ENCODE assay signal across 10 cellular contexts in the genomic region with DNA sequence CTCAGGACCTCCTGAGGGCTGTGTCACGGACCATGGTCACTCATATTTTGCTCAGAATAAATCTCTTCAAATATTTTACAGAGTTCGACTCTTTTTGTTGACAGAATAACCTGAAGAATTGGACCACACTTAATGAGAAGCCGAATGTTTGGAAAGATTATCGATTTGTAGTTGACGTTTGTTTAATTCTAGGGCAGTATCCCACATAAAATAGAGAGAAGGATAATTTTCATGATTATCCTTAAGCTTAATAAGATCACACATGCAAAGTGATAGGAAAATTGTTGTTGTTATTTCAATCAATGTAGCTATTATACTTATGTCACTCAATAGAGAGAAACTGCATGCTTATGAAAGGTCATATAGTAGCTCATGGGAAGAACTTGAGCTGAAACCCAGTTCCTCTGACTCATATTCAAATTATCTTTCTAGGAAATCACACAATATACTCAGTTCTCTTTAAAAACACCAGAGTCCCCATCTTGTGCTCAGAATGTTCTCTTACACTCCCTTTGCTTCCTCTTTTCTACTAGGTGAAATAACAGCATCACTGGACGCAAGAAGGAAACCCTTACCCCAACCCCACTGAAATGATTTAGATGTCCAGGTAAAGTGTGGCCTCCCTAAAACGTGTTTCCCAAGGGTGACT.
DNase-seq lines count a peak whose midpoint lies in the region; ATAC-seq and TF ChIP-seq lines count a peak whose summit lies in the region.
"Had no signal": no experiment of that assay in that cellular context is flagged by ENCODE, and none has a peak within 500 bp of the region (broad histone marks: within the 10 kb centered on the region; RNA-seq: fewer than 3 reads in every experiment).

No MANE protein-coding gene starts in this region.

- H3K27me3 ChIP-seq in Karpas-422 (ENCODE audit: low read length) (no peaks in the 10 kb centered on the region), lower lobe of right lung (ENCODE audit: low read depth) (no peaks in the 10 kb centered on the region), sigmoid colon (no peaks in the 10 kb centered on the region)

- no peaks in the 10 kb centered on the region for H3K36me3 ChIP-seq in Karpas-422 (ENCODE audit: insufficient read depth, low read length)
- no peaks in the 10 kb centered on the region for H3K36me3 ChIP-seq in lower lobe of right lung
- no peaks in the 10 kb centered on the region for H3K36me3 ChIP-seq in sigmoid colon

- ATAC-seq in GM18907 (IDR thresholded peaks at IDR 0.05; ENCODE audit: unreplicated experiment): peak; percentile 91
- peak; percentile 79 for ATAC-seq in HG02678 (IDR thresholded peaks at IDR 0.05; ENCODE audit: unreplicated experiment)
- ATAC-seq in lower lobe of right lung: peak; percentile 57 to 71
- ATAC-seq: HepG2 had no signal

- H3K27ac ChIP-seq in Karpas-422 (ENCODE audit: low read length) (no peak overlapping the region), lower lobe of right lung (no peak overlapping the region), sigmoid colon (no peak overlapping the region)

- peaks cover 10% of the 10 kb centered on the region for H3K4me1 Mint-ChIP-seq in activated CD4-positive, alpha-beta memory T cell treated with anti-CD3 and anti-CD28 coated beads, Interleukin-2, amount 10 ng/mL, durations not matched to agents 7 days and 5 days

- H3K9me3 ChIP-seq in Karpas-422 (ENCODE audit: low read length) (no peaks in the 10 kb centered on the region), lower lobe of right lung (no peaks in the 10 kb centered on the region), sigmoid colon (no peaks in the 10 kb centered on the region)

- DNase-seq in Karpas-422: peak; percentile 72
- DNase-seq in lower lobe of right lung: no peak
- no peak for DNase-seq in activated CD4-positive, alpha-beta memory T cell treated with anti-CD3 and anti-CD28 coated beads, Interleukin-2, amount 10 ng/mL, durations not matched to agents 7 days and 5 days
- DNase-seq in sigmoid colon: no peak
- no peak for DNase-seq in Ammon's horn (ENCODE audit: low spot score)
- DNase-seq in UCSD-AML1 (lab: John Stamatoyannopoulos, UW; ENCODE audit: unreplicated experiment): no peak
- DNase-seq: stimulated activated CD4-positive, alpha-beta T cell treated with anti-CD3 and anti-CD28 coated beads, Interleukin-1b, Interleukin-23, amount 100 ng/mL, for 48 hours had no signal

- TF ChIP-seq POLR2A in sigmoid colon (IDR thresholded peaks at IDR 0.05): no peak

- H3K9me2 ChIP-seq in Karpas-422 (replicated peaks; ENCODE audit: insufficient read depth, low read length): no peaks in the 10 kb centered on the region

- no peaks in the 10 kb centered on the region for H3K79me2 ChIP-seq in Karpas-422 (ENCODE audit: low read length)

- no peaks in the 10 kb centered on the region for H3K27me3 Mint-ChIP-seq in activated CD4-positive, alpha-beta memory T cell treated with anti-CD3 and anti-CD28 coated beads, Interleukin-2, amount 10 ng/mL, durations not matched to agents 7 days and 5 days

- H3K9ac ChIP-seq in Karpas-422 (ENCODE audit: low read length): no peak overlapping the region

- H4K20me1 ChIP-seq in Karpas-422 (ENCODE audit: insufficient read depth, low read depth, low read length): no peaks in the 10 kb centered on the region

- H3K4me3 ChIP-seq in Karpas-422 (ENCODE audit: low read length) (no peak overlapping the region), lower lobe of right lung (no peak overlapping the region), sigmoid colon (no peak overlapping the region)

- H3K27ac Mint-ChIP-seq in activated CD4-positive, alpha-beta memory T cell treated with anti-CD3 and anti-CD28 coated beads, Interleukin-2, amount 10 ng/mL, durations not matched to agents 7 days and 5 days: no peak overlapping the region

- TF ChIP-seq CTCF in lower lobe of right lung (IDR thresholded peaks at IDR 0.05) (no peak), sigmoid colon (IDR thresholded peaks at IDR 0.05) (no peak)

- WGBS in sigmoid colon, 2 donors: 82 to 88% methylated on average over 7 of the region's 7 CpGs

- peaks cover 5% of the 10 kb centered on the region for H3K9me3 Mint-ChIP-seq in activated CD4-positive, alpha-beta memory T cell treated with anti-CD3 and anti-CD28 coated beads, Interleukin-2, amount 10 ng/mL, durations not matched to agents 7 days and 5 days

- CTCF ChIA-PET in activated CD4-positive, alpha-beta memory T cell treated with anti-CD3 and anti-CD28 coated beads, Interleukin-2, amount 10 ng/mL, durations not matched to agents 7 days and 5 days (lab: Charles Lee): no interaction called here

- H3K4me2 ChIP-seq in Karpas-422 (ENCODE audit: low read depth, low read length, poor library complexity, severe bottlenecking): no peak overlapping the region

- no peak for TF ChIP-seq EP300 in sigmoid colon (IDR thresholded peaks at IDR 0.05)

- POLR2A ChIA-PET in activated CD4-positive, alpha-beta memory T cell treated with anti-CD3 and anti-CD28 coated beads, Interleukin-2, amount 10 ng/mL, durations not matched to agents 7 days and 5 days (lab: Charles Lee): no interaction called here

- H3K4me1 ChIP-seq in Karpas-422 (ENCODE audit: low read length) (peaks cover 6% of the 10 kb centered on the region; the same call in 1 of the 2 replicates), lower lobe of right lung (no peaks in the 10 kb centered on the region), sigmoid colon (no peaks in the 10 kb centered on the region)

- no peaks in the 10 kb centered on the region for H3K36me3 Mint-ChIP-seq in activated CD4-positive, alpha-beta memory T cell treated with anti-CD3 and anti-CD28 coated beads, Interleukin-2, amount 10 ng/mL, durations not matched to agents 7 days and 5 days (ENCODE audit: low read depth)

- H2AFZ ChIP-seq in Karpas-422 (ENCODE audit: low read length): no peak overlapping the region

- intact Hi-C loops in lower lobe of right lung (cut with DNase I): no loop called here
- intact Hi-C loops in sigmoid colon (cut with DNase I): no loop called here

- H3K4me3 Mint-ChIP-seq in activated CD4-positive, alpha-beta memory T cell treated with anti-CD3 and anti-CD28 coated beads, Interleukin-2, amount 10 ng/mL, durations not matched to agents 7 days and 5 days: no peak overlapping the region
